Comparison of ENCODE assay signal across 1 cellular context in the genomic region with DNA sequence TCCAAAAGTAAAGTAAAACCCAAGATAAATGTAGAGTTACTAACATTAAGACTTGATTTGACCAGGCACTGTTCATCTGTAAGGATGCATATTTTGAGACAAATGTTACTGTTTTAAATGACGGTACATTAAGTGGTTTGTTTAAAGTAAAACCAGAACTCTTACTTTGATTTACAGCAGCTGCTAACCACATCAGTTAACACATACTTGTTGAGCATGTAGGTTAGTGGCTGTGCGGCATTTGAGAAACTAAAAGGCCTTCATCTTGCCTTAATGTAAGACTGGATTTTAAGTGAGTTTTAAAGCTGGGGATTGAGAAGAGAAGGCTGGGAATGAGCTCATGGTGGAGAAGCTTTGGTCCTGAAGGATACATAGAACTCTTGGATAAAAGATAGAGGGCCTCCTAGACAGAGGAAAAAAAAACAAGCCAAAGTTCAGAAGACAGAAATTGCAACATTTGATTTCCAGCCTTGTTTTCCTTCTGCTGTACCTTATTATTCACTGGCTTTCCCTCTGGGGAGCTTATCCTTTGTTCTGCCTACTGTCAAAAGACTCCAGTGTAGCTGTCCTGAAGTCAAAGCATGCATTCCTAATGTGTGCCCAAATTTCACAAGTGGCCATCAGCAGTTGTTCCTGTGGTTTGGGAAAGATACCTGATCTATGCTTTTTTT.
A peak's percentile ranks its signal among the peaks of the same experiment; 100 is the strongest.
TF ChIP-seq lines count a peak whose summit lies in the region.

No MANE protein-coding gene starts in this region.

TF ChIP-seq in HepG2, 621 proteins besides CTCF, POLR2A, EP300 and RAD21 (continued from another document and continues in another):
- TF ChIP-seq, protein P1, sequence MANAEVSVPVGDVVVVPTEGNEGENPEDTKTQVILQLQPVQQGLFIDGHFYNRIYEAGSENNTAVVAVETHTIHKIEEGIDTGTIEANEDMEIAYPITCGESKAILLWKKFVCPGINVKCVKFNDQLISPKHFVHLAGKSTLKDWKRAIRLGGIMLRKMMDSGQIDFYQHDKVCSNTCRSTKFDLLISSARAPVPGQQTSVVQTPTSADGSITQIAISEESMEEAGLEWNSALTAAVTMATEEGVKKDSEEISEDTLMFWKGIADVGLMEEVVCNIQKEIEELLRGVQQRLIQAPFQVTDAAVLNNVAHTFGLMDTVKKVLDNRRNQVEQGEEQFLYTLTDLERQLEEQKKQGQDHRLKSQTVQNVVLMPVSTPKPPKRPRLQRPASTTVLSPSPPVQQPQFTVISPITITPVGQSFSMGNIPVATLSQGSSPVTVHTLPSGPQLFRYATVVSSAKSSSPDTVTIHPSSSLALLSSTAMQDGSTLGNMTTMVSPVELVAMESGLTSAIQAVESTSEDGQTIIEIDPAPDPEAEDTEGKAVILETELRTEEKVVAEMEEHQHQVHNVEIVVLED (CRISPR knock-in tag; IDR thresholded peaks at IDR 0.05; ENCODE audit: borderline replicate concordance): no peak
- TF ChIP-seq ZNF879 (CRISPR knock-in tag; IDR thresholded peaks at IDR 0.05) (no peak), THAP11 (CRISPR knock-in tag; IDR thresholded peaks at IDR 0.05) (peak; percentile 53; the same call in 1 of the 2 replicates), MYC (CRISPR knock-in tag; IDR thresholded peaks at IDR 0.05; ENCODE audit: borderline replicate concordance) (no peak), ZNF382 (CRISPR knock-in tag; IDR thresholded peaks at IDR 0.05; ENCODE audit: borderline replicate concordance) (no peak), HOXD1 (CRISPR knock-in tag; IDR thresholded peaks at IDR 0.05) (no peak), ZNF224 (CRISPR knock-in tag; IDR thresholded peaks at IDR 0.05) (no peak), ZNF138 (CRISPR knock-in tag; IDR thresholded peaks at IDR 0.05; ENCODE audit: low read depth) (no peak), RORA (CRISPR knock-in tag; IDR thresholded peaks at IDR 0.05) (no peak), ZNF460 (CRISPR knock-in tag; IDR thresholded peaks at IDR 0.05; ENCODE audit: borderline replicate concordance) (no peak), PHF5A (CRISPR knock-in tag; IDR thresholded peaks at IDR 0.05; ENCODE audit: low read depth, unreplicated experiment) (no peak), SOX6 (IDR thresholded peaks at IDR 0.05) (no peak), SOX6 (CRISPR knock-in tag; IDR thresholded peaks at IDR 0.05) (peak; percentile 82), EEA1 (CRISPR knock-in tag; IDR thresholded peaks at IDR 0.05; ENCODE audit: borderline replicate concordance) (no peak), PAWR (CRISPR knock-in tag; IDR thresholded peaks at IDR 0.05; ENCODE audit: borderline replicate concordance) (no peak), PAF1 (CRISPR knock-in tag; IDR thresholded peaks at IDR 0.05) (no peak), ZNF251 (CRISPR knock-in tag; IDR thresholded peaks at IDR 0.05) (no peak), FOXO1 (CRISPR knock-in tag; IDR thresholded peaks at IDR 0.05) (peak; percentile 64; the same call in 1 of the 2 replicates), GATA4 (IDR thresholded peaks at IDR 0.05; ENCODE audit: borderline replicate concordance, low read depth) (peak; percentile 37; the same call in 1 of the 2 replicates), XRCC5 (optimal IDR thresholded peaks at IDR 0.05; ENCODE audit: low read length) (no peak), ZBTB3 (CRISPR knock-in tag; IDR thresholded peaks at IDR 0.05; ENCODE audit: borderline replicate concordance, low read depth) (no peak), ZNF282 (IDR thresholded peaks at IDR 0.05; ENCODE audit: partially characterized antibody) (no peak), SRSF1 (optimal IDR thresholded peaks at IDR 0.05; ENCODE audit: low read depth, low read length) (no peak), SMAD9 (CRISPR knock-in tag; IDR thresholded peaks at IDR 0.05) (no peak), TCF12 (IDR thresholded peaks at IDR 0.05) (no peak), TCF12 (CRISPR knock-in tag; IDR thresholded peaks at IDR 0.05) (0 out of 2 replicates have a peak, but pooled peaks have one; percentile 1), ZNF776 (CRISPR knock-in tag; IDR thresholded peaks at IDR 0.05) (no peak), PTBP1 (IDR thresholded peaks at IDR 0.05; ENCODE audit: low read depth, low read length, poor library complexity, severe bottlenecking) (no peak), TMF1 (CRISPR knock-in tag; IDR thresholded peaks at IDR 0.05; ENCODE audit: low read depth) (no peak), AGO1 (IDR thresholded peaks at IDR 0.05; ENCODE audit: low read depth, low read length, poor library complexity, severe bottlenecking) (no peak), ZNF672 (CRISPR knock-in tag; IDR thresholded peaks at IDR 0.05) (no peak)
- TF ChIP-seq, protein P2, sequence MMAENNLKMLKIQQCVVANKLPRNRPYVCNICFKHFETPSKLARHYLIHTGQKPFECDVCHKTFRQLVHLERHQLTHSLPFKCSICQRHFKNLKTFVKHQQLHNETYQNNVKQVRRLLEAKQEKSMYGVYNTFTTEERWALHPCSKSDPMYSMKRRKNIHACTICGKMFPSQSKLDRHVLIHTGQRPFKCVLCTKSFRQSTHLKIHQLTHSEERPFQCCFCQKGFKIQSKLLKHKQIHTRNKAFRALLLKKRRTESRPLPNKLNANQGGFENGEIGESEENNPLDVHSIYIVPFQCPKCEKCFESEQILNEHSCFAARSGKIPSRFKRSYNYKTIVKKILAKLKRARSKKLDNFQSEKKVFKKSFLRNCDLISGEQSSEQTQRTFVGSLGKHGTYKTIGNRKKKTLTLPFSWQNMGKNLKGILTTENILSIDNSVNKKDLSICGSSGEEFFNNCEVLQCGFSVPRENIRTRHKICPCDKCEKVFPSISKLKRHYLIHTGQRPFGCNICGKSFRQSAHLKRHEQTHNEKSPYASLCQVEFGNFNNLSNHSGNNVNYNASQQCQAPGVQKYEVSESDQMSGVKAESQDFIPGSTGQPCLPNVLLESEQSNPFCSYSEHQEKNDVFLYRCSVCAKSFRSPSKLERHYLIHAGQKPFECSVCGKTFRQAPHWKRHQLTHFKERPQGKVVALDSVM (CRISPR knock-in tag; IDR thresholded peaks at IDR 0.05): no peak
- TF ChIP-seq, protein P3, sequence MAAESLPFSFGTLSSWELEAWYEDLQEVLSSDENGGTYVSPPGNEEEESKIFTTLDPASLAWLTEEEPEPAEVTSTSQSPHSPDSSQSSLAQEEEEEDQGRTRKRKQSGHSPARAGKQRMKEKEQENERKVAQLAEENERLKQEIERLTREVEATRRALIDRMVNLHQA (CRISPR knock-in tag; IDR thresholded peaks at IDR 0.05): no peak
- TF ChIP-seq, protein P4, sequence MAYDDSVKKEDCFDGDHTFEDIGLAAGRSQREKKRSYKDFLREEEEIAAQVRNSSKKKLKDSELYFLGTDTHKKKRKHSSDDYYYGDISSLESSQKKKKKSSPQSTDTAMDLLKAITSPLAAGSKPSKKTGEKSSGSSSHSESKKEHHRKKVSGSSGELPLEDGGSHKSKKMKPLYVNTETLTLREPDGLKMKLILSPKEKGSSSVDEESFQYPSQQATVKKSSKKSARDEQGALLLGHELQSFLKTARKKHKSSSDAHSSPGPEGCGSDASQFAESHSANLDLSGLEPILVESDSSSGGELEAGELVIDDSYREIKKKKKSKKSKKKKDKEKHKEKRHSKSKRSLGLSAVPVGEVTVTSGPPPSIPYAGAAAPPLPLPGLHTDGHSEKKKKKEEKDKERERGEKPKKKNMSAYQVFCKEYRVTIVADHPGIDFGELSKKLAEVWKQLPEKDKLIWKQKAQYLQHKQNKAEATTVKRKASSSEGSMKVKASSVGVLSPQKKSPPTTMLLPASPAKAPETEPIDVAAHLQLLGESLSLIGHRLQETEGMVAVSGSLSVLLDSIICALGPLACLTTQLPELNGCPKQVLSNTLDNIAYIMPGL (CRISPR knock-in tag; IDR thresholded peaks at IDR 0.05; ENCODE audit: borderline replicate concordance in 1 of 2, low read depth in 1 of 2): no peak
- TF ChIP-seq, protein P5, sequence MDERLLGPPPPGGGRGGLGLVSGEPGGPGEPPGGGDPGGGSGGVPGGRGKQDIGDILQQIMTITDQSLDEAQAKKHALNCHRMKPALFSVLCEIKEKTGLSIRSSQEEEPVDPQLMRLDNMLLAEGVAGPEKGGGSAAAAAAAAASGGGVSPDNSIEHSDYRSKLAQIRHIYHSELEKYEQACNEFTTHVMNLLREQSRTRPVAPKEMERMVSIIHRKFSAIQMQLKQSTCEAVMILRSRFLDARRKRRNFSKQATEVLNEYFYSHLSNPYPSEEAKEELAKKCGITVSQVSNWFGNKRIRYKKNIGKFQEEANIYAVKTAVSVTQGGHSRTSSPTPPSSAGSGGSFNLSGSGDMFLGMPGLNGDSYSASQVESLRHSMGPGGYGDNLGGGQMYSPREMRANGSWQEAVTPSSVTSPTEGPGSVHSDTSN (CRISPR knock-in tag; IDR thresholded peaks at IDR 0.05): no peak
- TF ChIP-seq, protein P6, sequence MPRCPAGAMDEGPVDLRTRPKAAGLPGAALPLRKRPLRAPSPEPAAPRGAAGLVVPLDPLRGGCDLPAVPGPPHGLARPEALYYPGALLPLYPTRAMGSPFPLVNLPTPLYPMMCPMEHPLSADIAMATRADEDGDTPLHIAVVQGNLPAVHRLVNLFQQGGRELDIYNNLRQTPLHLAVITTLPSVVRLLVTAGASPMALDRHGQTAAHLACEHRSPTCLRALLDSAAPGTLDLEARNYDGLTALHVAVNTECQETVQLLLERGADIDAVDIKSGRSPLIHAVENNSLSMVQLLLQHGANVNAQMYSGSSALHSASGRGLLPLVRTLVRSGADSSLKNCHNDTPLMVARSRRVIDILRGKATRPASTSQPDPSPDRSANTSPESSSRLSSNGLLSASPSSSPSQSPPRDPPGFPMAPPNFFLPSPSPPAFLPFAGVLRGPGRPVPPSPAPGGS (CRISPR knock-in tag; IDR thresholded peaks at IDR 0.05): no peak
- TF ChIP-seq, protein P7, sequence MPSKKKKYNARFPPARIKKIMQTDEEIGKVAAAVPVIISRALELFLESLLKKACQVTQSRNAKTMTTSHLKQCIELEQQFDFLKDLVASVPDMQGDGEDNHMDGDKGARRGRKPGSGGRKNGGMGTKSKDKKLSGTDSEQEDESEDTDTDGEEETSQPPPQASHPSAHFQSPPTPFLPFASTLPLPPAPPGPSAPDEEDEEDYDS (CRISPR knock-in tag; IDR thresholded peaks at IDR 0.05): peak; percentile 19; the same call in 1 of the 2 replicates
- TF ChIP-seq, protein P8, sequence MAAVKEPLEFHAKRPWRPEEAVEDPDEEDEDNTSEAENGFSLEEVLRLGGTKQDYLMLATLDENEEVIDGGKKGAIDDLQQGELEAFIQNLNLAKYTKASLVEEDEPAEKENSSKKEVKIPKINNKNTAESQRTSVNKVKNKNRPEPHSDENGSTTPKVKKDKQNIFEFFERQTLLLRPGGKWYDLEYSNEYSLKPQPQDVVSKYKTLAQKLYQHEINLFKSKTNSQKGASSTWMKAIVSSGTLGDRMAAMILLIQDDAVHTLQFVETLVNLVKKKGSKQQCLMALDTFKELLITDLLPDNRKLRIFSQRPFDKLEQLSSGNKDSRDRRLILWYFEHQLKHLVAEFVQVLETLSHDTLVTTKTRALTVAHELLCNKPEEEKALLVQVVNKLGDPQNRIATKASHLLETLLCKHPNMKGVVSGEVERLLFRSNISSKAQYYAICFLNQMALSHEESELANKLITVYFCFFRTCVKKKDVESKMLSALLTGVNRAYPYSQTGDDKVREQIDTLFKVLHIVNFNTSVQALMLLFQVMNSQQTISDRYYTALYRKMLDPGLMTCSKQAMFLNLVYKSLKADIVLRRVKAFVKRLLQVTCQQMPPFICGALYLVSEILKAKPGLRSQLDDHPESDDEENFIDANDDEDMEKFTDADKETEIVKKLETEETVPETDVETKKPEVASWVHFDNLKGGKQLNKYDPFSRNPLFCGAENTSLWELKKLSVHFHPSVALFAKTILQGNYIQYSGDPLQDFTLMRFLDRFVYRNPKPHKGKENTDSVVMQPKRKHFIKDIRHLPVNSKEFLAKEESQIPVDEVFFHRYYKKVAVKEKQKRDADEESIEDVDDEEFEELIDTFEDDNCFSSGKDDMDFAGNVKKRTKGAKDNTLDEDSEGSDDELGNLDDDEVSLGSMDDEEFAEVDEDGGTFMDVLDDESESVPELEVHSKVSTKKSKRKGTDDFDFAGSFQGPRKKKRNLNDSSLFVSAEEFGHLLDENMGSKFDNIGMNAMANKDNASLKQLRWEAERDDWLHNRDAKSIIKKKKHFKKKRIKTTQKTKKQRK (IDR thresholded peaks at IDR 0.05; ENCODE audit: low read length): no peak
- TF ChIP-seq, protein P9, sequence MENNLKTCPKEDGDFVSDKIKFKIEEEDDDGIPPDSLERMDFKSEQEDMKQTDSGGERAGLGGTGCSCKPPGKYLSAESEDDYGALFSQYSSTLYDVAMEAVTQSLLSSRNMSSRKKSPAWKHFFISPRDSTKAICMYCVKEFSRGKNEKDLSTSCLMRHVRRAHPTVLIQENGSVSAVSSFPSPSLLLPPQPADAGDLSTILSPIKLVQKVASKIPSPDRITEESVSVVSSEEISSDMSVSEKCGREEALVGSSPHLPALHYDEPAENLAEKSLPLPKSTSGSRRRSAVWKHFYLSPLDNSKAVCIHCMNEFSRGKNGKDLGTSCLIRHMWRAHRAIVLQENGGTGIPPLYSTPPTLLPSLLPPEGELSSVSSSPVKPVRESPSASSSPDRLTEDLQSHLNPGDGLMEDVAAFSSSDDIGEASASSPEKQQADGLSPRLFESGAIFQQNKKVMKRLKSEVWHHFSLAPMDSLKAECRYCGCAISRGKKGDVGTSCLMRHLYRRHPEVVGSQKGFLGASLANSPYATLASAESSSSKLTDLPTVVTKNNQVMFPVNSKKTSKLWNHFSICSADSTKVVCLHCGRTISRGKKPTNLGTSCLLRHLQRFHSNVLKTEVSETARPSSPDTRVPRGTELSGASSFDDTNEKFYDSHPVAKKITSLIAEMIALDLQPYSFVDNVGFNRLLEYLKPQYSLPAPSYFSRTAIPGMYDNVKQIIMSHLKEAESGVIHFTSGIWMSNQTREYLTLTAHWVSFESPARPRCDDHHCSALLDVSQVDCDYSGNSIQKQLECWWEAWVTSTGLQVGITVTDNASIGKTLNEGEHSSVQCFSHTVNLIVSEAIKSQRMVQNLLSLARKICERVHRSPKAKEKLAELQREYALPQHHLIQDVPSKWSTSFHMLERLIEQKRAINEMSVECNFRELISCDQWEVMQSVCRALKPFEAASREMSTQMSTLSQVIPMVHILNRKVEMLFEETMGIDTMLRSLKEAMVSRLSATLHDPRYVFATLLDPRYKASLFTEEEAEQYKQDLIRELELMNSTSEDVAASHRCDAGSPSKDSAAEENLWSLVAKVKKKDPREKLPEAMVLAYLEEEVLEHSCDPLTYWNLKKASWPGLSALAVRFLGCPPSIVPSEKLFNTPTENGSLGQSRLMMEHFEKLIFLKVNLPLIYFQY (CRISPR knock-in tag; IDR thresholded peaks at IDR 0.05; ENCODE audit: borderline replicate concordance): 0 out of 2 replicates have a peak, but pooled peaks have one; percentile 17
- TF ChIP-seq, protein P10, sequence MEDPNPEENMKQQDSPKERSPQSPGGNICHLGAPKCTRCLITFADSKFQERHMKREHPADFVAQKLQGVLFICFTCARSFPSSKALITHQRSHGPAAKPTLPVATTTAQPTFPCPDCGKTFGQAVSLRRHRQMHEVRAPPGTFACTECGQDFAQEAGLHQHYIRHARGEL (CRISPR knock-in tag; IDR thresholded peaks at IDR 0.05): no peak
